ENCODE assay signal across 7 cellular contexts in the genomic region with DNA sequence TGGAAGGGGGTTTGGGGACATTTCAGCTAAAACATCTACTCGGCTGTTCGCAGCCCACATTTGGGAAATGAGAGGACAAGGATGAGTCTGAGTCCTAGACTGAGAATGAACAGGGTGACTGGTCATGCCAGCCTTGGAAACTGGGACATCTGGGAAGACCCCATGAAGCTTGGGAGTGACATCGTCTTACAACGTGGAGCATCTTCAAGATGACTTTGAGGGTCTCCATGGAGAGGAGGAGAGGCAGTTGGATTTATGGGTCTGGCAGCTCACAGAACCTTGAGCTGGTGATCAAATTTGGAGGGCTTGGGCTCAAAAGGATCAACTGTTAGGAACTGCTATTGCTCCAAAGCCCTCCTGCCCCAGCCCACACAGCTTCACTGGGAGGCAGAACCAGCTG.
DNase-seq lines count a peak whose midpoint lies in the region; ATAC-seq, FAIRE-seq and TF ChIP-seq lines count a peak whose summit lies in the region.
"Not testable (repeated sequence)": the region's sequence is repeated elsewhere in the genome, so short reads cannot be mapped to it uniquely, and the experiment has no call there.

No MANE protein-coding gene starts in this region.

- CTCF ChIA-PET in WTC11 (lab: Charles Lee): not testable (repeated sequence)

- POLR2A ChIA-PET in WTC11 (lab: Charles Lee): not testable (repeated sequence)

- H3K9me3 Mint-ChIP-seq in GM23338: peaks cover 43% of the 10 kb centered on the region
- peaks cover 22% of the 10 kb centered on the region for H3K9me3 Mint-ChIP-seq in WTC11
- peaks cover 13% of the 10 kb centered on the region for H3K9me3 Mint-ChIP-seq in neural progenitor cell

- FAIRE-seq in bronchial epithelial cell (lab: Jason Lieb, UNC): peak; percentile 98

- H3K4me3 ChIP-seq in BLaER1 treated with 17β-estradiol and CSF1 and Interleukin-3, amounts not matched to agents 10 nM and 100 nM; GM23338; Karpas-422 (ENCODE audit: low read length); bronchial epithelial cell (ENCODE audit: low read depth, low read length); neural progenitor cell: not testable (repeated sequence)
- H3K4me3 ChIP-seq in iPS-15b (ENCODE audit: low read depth, low read length): peak overlapping the region; percentile 23

- not testable (repeated sequence) for H3K36me3 ChIP-seq in BLaER1 treated with 17β-estradiol and CSF1 and Interleukin-3, amounts not matched to agents 10 nM and 100 nM; Karpas-422 (ENCODE audit: insufficient read depth, low read length); bronchial epithelial cell (ENCODE audit: control insufficient read depth, insufficient read depth, low read length); iPS-15b (ENCODE audit: control insufficient read depth, insufficient read depth, low read length); neural progenitor cell
- peaks cover 18% of the 10 kb centered on the region for H3K36me3 ChIP-seq in GM23338 (ENCODE audit: insufficient read depth)

- not testable (repeated sequence) for H2AFZ ChIP-seq in GM23338; Karpas-422 (ENCODE audit: low read length); neural progenitor cell (replicated peaks)

- H3K4me1 ChIP-seq in BLaER1 treated with 17β-estradiol and CSF1 and Interleukin-3, amounts not matched to agents 10 nM and 100 nM: peaks cover 6 to 17% (median 10%) of the 10 kb centered on the region in 10 experiments; a peak in 13 of 20 replicates
- not testable (repeated sequence) for H3K4me1 ChIP-seq in GM23338 (ENCODE audit: insufficient read depth); Karpas-422 (ENCODE audit: low read length); iPS-15b (ENCODE audit: control insufficient read depth, insufficient read depth, low read length); neural progenitor cell

- H3K9me3 ChIP-seq in BLaER1 treated with 17β-estradiol and CSF1 and Interleukin-3, amounts not matched to agents 10 nM and 100 nM (replicated peaks in 1 of 11): peaks cover 19 to 41% (median 32%) of the 10 kb centered on the region in 11 experiments
- H3K9me3 ChIP-seq in Karpas-422 (ENCODE audit: low read length); iPS-15b (ENCODE audit: control insufficient read depth, insufficient read depth, low read length); neural progenitor cell (ENCODE audit: low read depth): not testable (repeated sequence)

- not testable (repeated sequence) for H3K4me3 Mint-ChIP-seq in GM23338
- H3K4me3 Mint-ChIP-seq in WTC11: peak overlapping the region; percentile 32
- H3K4me3 Mint-ChIP-seq in neural progenitor cell: peak overlapping the region; percentile 31

- H3K27ac ChIP-seq in BLaER1 treated with 17β-estradiol and CSF1 and Interleukin-3, amounts not matched to agents 10 nM and 100 nM; GM23338 (ENCODE audit: low read depth); Karpas-422 (ENCODE audit: low read length); neural progenitor cell: not testable (repeated sequence)

- DNase-seq in GM23338 (ENCODE audit: low spot score); Karpas-422; WTC11 (ENCODE audit: low spot score); bronchial epithelial cell (ENCODE audit: low read depth); neural progenitor cell (ENCODE audit: low spot score): not testable (repeated sequence)

- H3K9ac ChIP-seq in BLaER1 treated with 17β-estradiol and CSF1 and Interleukin-3, amounts not matched to agents 10 nM and 100 nM; neural progenitor cell: not testable (repeated sequence)
- H3K9ac ChIP-seq in Karpas-422 (ENCODE audit: low read length): peak overlapping the region; percentile 17; the same call in 1 of the 2 replicates
- H3K9ac ChIP-seq in iPS-15b (ENCODE audit: low read depth, low read length): peak overlapping the region; percentile 62

- H3K9me2 ChIP-seq in GM23338 (ENCODE audit: insufficient read depth); Karpas-422 (replicated peaks; ENCODE audit: insufficient read depth, low read length): not testable (repeated sequence)

- H3K4me1 Mint-ChIP-seq in GM23338, neural progenitor cell: not testable (repeated sequence)
- peaks cover 13% of the 10 kb centered on the region for H3K4me1 Mint-ChIP-seq in WTC11

- H3F3A ChIP-seq in GM23338 (replicated peaks; ENCODE audit: low read depth): peaks cover 22% of the 10 kb centered on the region
- not testable (repeated sequence) for H3F3A ChIP-seq in neural progenitor cell (ENCODE audit: low read depth)

- TF ChIP-seq CTCF in GM23338 (conservative IDR thresholded peaks at IDR 0.05; ENCODE audit: low read depth in 2 of 2); WTC11 (IDR thresholded peaks at IDR 0.05); bronchial epithelial cell (IDR thresholded peaks at IDR 0.05; ENCODE audit: insufficient read depth, low read length, severe bottlenecking); neural progenitor cell (IDR thresholded peaks at IDR 0.05): not testable (repeated sequence)

- peaks cover 36% of the 10 kb centered on the region; the same call in 2 of the 3 replicates for H3K36me3 Mint-ChIP-seq in GM23338 (ENCODE audit: low read depth)
- peaks cover 32% of the 10 kb centered on the region for H3K36me3 Mint-ChIP-seq in WTC11
- not testable (repeated sequence) for H3K36me3 Mint-ChIP-seq in neural progenitor cell

- not testable (repeated sequence) for H3K27ac Mint-ChIP-seq in GM23338, WTC11, neural progenitor cell

- H3K27me3 ChIP-seq in BLaER1 treated with 17β-estradiol and CSF1 and Interleukin-3, amounts not matched to agents 10 nM and 100 nM; Karpas-422 (ENCODE audit: low read length); bronchial epithelial cell (ENCODE audit: control insufficient read depth, insufficient read depth, low read length); neural progenitor cell: not testable (repeated sequence)
- peaks cover 25% of the 10 kb centered on the region for H3K27me3 ChIP-seq in GM23338 (ENCODE audit: insufficient read depth)
- H3K27me3 ChIP-seq in iPS-15b (ENCODE audit: control insufficient read depth, insufficient read depth, low read length): peaks cover 30% of the 10 kb centered on the region

- not testable (repeated sequence) for H3K27me3 Mint-ChIP-seq in GM23338 (ENCODE audit: insufficient read depth, low read depth, poor library complexity); neural progenitor cell (ENCODE audit: insufficient read depth, low read depth)
- peaks cover 43% of the 10 kb centered on the region for H3K27me3 Mint-ChIP-seq in WTC11 (ENCODE audit: low read depth)

- peak overlapping the region in 8 of 11 experiments; percentile 13 to 42 (median 23); a peak in 9 of 22 replicates for H3K4me2 ChIP-seq in BLaER1 treated with 17β-estradiol and CSF1 and Interleukin-3, amounts not matched to agents 10 nM and 100 nM
- H3K4me2 ChIP-seq in GM23338 (peak overlapping the region; percentile 48; the same call in 1 of the 2 replicates), Karpas-422 (ENCODE audit: low read depth, low read length, poor library complexity, severe bottlenecking) (peak overlapping the region; percentile 7)
- H3K4me2 ChIP-seq in neural progenitor cell: not testable (repeated sequence)

- H3K79me2 ChIP-seq in GM23338 (replicated peaks; ENCODE audit: insufficient read depth); Karpas-422 (ENCODE audit: low read length); neural progenitor cell (ENCODE audit: low read depth): not testable (repeated sequence)

- H4K20me1 ChIP-seq in BLaER1 treated with 17β-estradiol and CSF1 and Interleukin-3, amounts not matched to agents 10 nM and 100 nM; GM23338 (replicated peaks; ENCODE audit: insufficient read depth); Karpas-422 (ENCODE audit: insufficient read depth, low read depth, low read length); neural progenitor cell (ENCODE audit: low read depth): not testable (repeated sequence)

- ATAC-seq in GM23338, WTC11: not testable (repeated sequence)

TF ChIP-seq in WTC11, 78 proteins besides CTCF, POLR2A, EP300 and RAD21 (continues in another document):
- TF ChIP-seq ZNF416 (CRISPR knock-in tag; IDR thresholded peaks at IDR 0.05) (peak; percentile 47; the same call in 1 of the 2 replicates), ZNF671 (CRISPR knock-in tag; IDR thresholded peaks at IDR 0.05) (peak; percentile 22; the same call in 1 of the 2 replicates), NFATC4 (CRISPR knock-in tag; IDR thresholded peaks at IDR 0.05) (peak; percentile 11; the same call in 1 of the 2 replicates)
- TF ChIP-seq, protein P1, sequence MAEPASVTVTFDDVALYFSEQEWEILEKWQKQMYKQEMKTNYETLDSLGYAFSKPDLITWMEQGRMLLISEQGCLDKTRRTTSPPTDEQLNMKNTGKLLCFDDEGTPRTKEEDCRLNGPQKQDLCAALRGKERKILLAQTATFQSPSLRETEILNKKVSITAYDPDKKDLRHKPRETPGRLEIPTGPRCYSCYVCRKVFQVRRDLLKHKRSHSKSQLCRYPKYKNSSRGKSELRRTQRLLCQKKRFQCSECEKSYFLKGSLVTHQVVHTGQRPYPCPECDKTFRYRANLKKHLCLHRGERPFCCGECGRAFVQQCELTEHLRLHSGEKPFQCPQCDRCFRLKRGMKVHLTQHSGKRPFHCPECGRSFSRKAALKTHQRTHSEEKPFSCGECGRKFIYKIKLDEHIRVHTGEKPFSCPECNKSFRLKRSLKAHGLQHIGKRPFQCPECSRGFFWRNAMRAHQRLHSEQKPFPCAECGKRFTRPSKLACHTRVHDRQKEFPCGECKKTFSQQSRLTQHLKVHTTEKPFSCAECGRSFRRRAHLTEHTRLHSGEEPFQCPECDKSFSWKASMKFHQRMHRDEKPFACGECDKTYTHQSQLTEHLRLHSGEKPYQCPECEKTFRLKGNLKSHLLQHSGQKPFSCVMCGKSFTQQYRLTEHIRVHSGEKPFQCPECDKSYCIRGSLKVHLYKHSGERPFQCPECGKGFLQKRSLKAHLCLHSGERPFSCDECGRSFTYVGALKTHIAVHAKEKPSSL (CRISPR knock-in tag; conservative IDR thresholded peaks at IDR 0.05): peak; percentile 77; the same call in 1 of the 2 replicates
